In the genomic region with DNA sequence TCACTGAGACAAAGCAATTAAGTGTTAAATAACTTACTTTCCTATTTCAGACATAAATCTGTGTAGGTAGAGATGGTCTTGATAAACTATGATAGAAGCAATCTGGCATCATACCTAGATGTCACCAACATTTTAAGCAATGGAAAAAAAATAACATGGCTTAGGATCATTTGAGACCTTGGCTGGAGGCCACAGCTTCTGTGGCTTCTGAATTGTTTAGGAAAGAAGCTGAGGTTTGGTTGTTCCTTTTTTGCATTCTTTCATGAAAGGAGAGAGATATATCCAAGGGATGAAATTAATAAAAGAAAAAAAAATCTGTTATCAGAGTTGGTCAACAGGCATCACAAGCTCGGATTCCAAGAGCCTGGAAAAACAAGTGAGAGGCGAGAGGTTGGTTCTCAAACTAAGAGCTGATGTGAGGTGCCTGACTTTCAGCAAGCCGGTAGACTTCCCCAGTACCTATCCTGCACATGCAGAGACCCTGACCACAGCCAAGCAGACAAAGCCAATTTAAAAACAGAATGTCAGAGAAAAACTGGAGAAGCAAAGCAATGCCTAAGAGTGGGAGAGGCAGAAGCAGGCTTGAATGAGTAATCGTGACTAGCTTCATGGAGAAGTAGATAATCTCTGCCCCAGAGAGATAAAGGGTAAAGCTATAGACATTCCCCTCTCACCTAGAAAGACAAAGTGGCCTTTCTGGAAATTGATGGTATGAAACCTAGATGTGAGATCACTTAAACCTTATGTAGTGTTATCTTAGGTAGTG, we compare ENCODE assay signal across 25 cellular contexts. TPM values are rescaled to one million over a fixed set of nuclear protein-coding genes. Genes with fewer than 3 reads are reported as not detected.
DNase-seq lines count a peak whose midpoint lies in the region; ATAC-seq, FAIRE-seq and TF ChIP-seq lines count a peak whose summit lies in the region.
"Had no signal": no experiment of that assay in that cellular context is flagged by ENCODE, and none has a peak within 500 bp of the region (broad histone marks: within the 10 kb centered on the region; RNA-seq: fewer than 3 reads in every experiment).

No MANE protein-coding gene starts in this region.

- H3K9me1 ChIP-seq in K562 (ENCODE audit: control insufficient read depth, insufficient read depth, low read length) = no peaks in the 10 kb centered on the region

- H2AK5ac ChIP-seq in mesendoderm (ENCODE audit: low read length) = no peak overlapping the region

- no peak overlapping the region for H2BK15ac ChIP-seq in mesendoderm (replicated peaks; ENCODE audit: low read depth)

- H3K79me1 ChIP-seq in mesendoderm (ENCODE audit: low read length) = no peaks in the 10 kb centered on the region

- no peak overlapping the region for H3K27ac Mint-ChIP-seq in activated T-helper 17 cell treated with anti-CD3 and anti-CD28 coated beads, Interleukin-2, amount 50 U/mL, for 72 hours
- H3K27ac Mint-ChIP-seq: activated naive CD8-positive, alpha-beta T cell treated with anti-CD3 and anti-CD28 coated beads for 36 hours; brain; endodermal cell; natural killer cell had no signal

- no peak overlapping the region for H3K9ac ChIP-seq in K562 (ENCODE audit: insufficient read depth in 1 of 2, low read depth in 2 of 2, low read length in 2 of 2)
- no peak overlapping the region for H3K9ac ChIP-seq in mesendoderm (ENCODE audit: low read length)

- H4K20me1 ChIP-seq in PC-9 (ENCODE audit: insufficient read depth) = no peaks in the 10 kb centered on the region
- H4K20me1 ChIP-seq in K562 (replicated peaks; ENCODE audit: control insufficient read depth, insufficient read depth, low read length) = no peaks in the 10 kb centered on the region

- H3K9me3 ChIP-seq in PC-9 (ENCODE audit: insufficient read depth, low read depth) (no peaks in the 10 kb centered on the region), K562 (replicated peaks; ENCODE audit: control insufficient read depth, insufficient read depth, low read depth, low read length) (0 out of 2 replicates have a peak, but pooled peaks cover 2% of the 10 kb centered on the region)
- H3K9me3 ChIP-seq: BE2C, heart left ventricle had no signal

- peak overlapping the region; percentile 67 for H2BK120ac ChIP-seq in mesendoderm (ENCODE audit: low read depth, low read length)

- H2AFZ ChIP-seq in PC-9 (no peak overlapping the region), K562 (ENCODE audit: low read depth, low read length) (no peak overlapping the region)

- H3K27me3 Mint-ChIP-seq in activated T-helper 17 cell treated with anti-CD3 and anti-CD28 coated beads, Interleukin-2, amount 50 U/mL, for 72 hours = no peaks in the 10 kb centered on the region
- H3K27me3 Mint-ChIP-seq: brain had no signal

- H2BK5ac ChIP-seq in mesendoderm (ENCODE audit: low read length) = no peak overlapping the region

- CTCF ChIA-PET in PC-9 (lab: Charles Lee) (no interaction called here), K562 (lab: Yijun Ruan, JAX; ENCODE audit: low intra/inter-chr PET ratio) (no interaction called here)

- WGBS in K562 (ENCODE audit: insufficient coverage, low coverage, missing lambda C conversion rate) = 0% methylated on average over 4 of the region's 4 CpGs
- WGBS in mesendoderm (ENCODE audit: extremely low coverage, insufficient coverage, low lambda C conversion rate) = no CpG with 5 or more reads among the region's 4 CpGs

- H3K4me2 ChIP-seq in PC-9 (peak overlapping the region; percentile 53), K562 (ENCODE audit: insufficient read depth, low read length) (no peak overlapping the region), mesendoderm (ENCODE audit: low read length) (no peak overlapping the region)

- ATAC-seq in K562 = no peak
- ATAC-seq in GM18870 (IDR thresholded peaks at IDR 0.05; ENCODE audit: unreplicated experiment) = no peak
- ATAC-seq in activated T-helper 17 cell treated with anti-CD3 and anti-CD28 coated beads, Interleukin-2, amount 50 U/mL, for 72 hours (replicated peaks) = no peak
- no peak for ATAC-seq in left lobe of liver
- ATAC-seq: GM12878, heart left ventricle, left colon, natural killer cell, Right ventricle myocardium inferior had no signal

- H3K4me1 Mint-ChIP-seq in activated T-helper 17 cell treated with anti-CD3 and anti-CD28 coated beads, Interleukin-2, amount 50 U/mL, for 72 hours = no peaks in the 10 kb centered on the region
- H3K4me1 Mint-ChIP-seq: brain had no signal

- H3K27ac ChIP-seq in PC-9 (peak overlapping the region; percentile 50), K562 (ENCODE audit: extremely low read depth, low read depth, low read length) (no peak overlapping the region), mesendoderm (ENCODE audit: low read depth, low read length) (no peak overlapping the region)
- H3K27ac ChIP-seq: coronary artery, heart left ventricle, WERI-Rb-1 had no signal

- H3K36me3 Mint-ChIP-seq in activated T-helper 17 cell treated with anti-CD3 and anti-CD28 coated beads, Interleukin-2, amount 50 U/mL, for 72 hours (ENCODE audit: low read depth) = no peaks in the 10 kb centered on the region
- H3K36me3 Mint-ChIP-seq: brain, natural killer cell had no signal

- in situ Hi-C loops in K562 (cut with MboI) = no loop called here

- H3K4me3 ChIP-seq in PC-9 (no peak overlapping the region), K562 (no peak overlapping the region), mesendoderm (ENCODE audit: low read length) (no peak overlapping the region)
- H3K4me3 ChIP-seq: coronary artery, GM12878, heart left ventricle had no signal

- H4K8ac ChIP-seq in mesendoderm (ENCODE audit: low read depth, low read length) = no peak overlapping the region

- peak overlapping the region; percentile 68 for H3K4ac ChIP-seq in mesendoderm (ENCODE audit: low read depth, low read length)

- intact Hi-C loops in PC-9 (cut with micrococcal nuclease; ENCODE audit: unreplicated experiment) = no loop called here
- intact Hi-C loops in K562 (cut with micrococcal nuclease) = no loop called here

- H3K18ac ChIP-seq in mesendoderm (ENCODE audit: low read length) = no peak overlapping the region

- peaks cover 28% of the 10 kb centered on the region for H3K4me1 ChIP-seq in PC-9 (replicated peaks; ENCODE audit: insufficient read depth)
- no peaks in the 10 kb centered on the region; a peak in 1 of 5 replicates for H3K4me1 ChIP-seq in K562 (replicated peaks in 1 of 2; ENCODE audit: control insufficient read depth in 2 of 2, insufficient read depth in 2 of 2, low read length in 2 of 2)
- no peaks in the 10 kb centered on the region for H3K4me1 ChIP-seq in mesendoderm (ENCODE audit: control insufficient read depth, low read depth, low read length)
- H3K4me1 ChIP-seq: BE2C had no signal

- no peak for TF ChIP-seq POLR2A in K562 (conservative IDR thresholded peaks at IDR 0.05)

- H3K79me2 ChIP-seq in PC-9 (ENCODE audit: low read depth) = no peaks in the 10 kb centered on the region
- H3K79me2 ChIP-seq in K562 (ENCODE audit: control insufficient read depth, insufficient read depth, low read length) = no peaks in the 10 kb centered on the region
- H3K79me2 ChIP-seq in mesendoderm (ENCODE audit: control insufficient read depth, insufficient read depth, low read length) = no peaks in the 10 kb centered on the region

- POLR2A ChIA-PET in PC-9 (lab: Charles Lee; ENCODE audit: unreplicated experiment) (interaction anchor here (0.7 kb wide), 2 partner anchors 59 to 298 kb away, joined by 4 to 5 read pairs; no protein-coding TSS in a partner anchor), K562 (lab: Yijun Ruan, JAX) (no interaction called here)

- BruUV-seq in PC-9 (replicated peaks; lab: Mats Ljungman, UMichigan) (no TSS peak), K562 (replicated peaks; lab: Mats Ljungman, UMichigan) (no TSS peak)

- no peak overlapping the region for H3K23ac ChIP-seq in mesendoderm (ENCODE audit: low read length)

- no peaks in the 10 kb centered on the region for H3K27me3 ChIP-seq in PC-9 (ENCODE audit: insufficient read depth, low read depth)
- H3K27me3 ChIP-seq in K562 (ENCODE audit: control insufficient read depth in 2 of 2, insufficient read depth in 2 of 2, low read length in 2 of 2) = no peaks in the 10 kb centered on the region
- H3K27me3 ChIP-seq in mesendoderm (ENCODE audit: insufficient read depth, low read length, poor library complexity) = no peaks in the 10 kb centered on the region
- H3K27me3 ChIP-seq: BE2C, heart left ventricle had no signal

- H4K5ac ChIP-seq in mesendoderm (ENCODE audit: low read length) = no peak overlapping the region

- DNase-seq in Daoy (ENCODE audit: low read depth) (peak; percentile 39), PC-9 (peak; percentile 22 to 60), K562 (ENCODE audit: extremely low read depth in 1 of 4, low spot score in 3 of 4) (peak in 1 of 4 experiments; percentile 11), mesendoderm (peak; percentile 56), left lobe of liver (ENCODE audit: low spot score) (no peak), NCI-H69 (lab: John Stamatoyannopoulos, UW) (no peak)
- DNase-seq: activated CD4-positive, alpha-beta T cell treated with anti-CD3 and anti-CD28 coated beads, Interleukin-2, amount 50 U/mL, for 1 hour; activated naive CD8-positive, alpha-beta T cell treated with anti-CD3 and anti-CD28 coated beads for 36 hours; BE2C; endodermal cell; heart left ventricle; Karpas-422; left colon; natural killer cell; NCI-H1105; NCI-H524 treated with DMSO at 0.1 percent for 48 hours; stimulated activated CD8-positive, alpha-beta memory T cell treated with anti-CD3 and anti-CD28 coated beads, Interleukin-4, amount 100 ng/mL, for 48 hours; WERI-Rb-1 had no signal

- no peak for TF ChIP-seq EP300 in K562 (IDR thresholded peaks at IDR 0.05; ENCODE audit: low read length)

- no peak overlapping the region for H3K56ac ChIP-seq in mesendoderm (ENCODE audit: low read length)

- 0 out of 2 replicates have a peak, but pooled peaks cover 3% of the 10 kb centered on the region for H3K9me2 ChIP-seq in PC-9 (ENCODE audit: insufficient read depth)

- no peak for FAIRE-seq in K562 (lab: Jason Lieb, UNC)
- FAIRE-seq: GM12878, urothelium cell line had no signal

- H3K9me3 Mint-ChIP-seq in activated T-helper 17 cell treated with anti-CD3 and anti-CD28 coated beads, Interleukin-2, amount 50 U/mL, for 72 hours = peaks cover 6% of the 10 kb centered on the region
- H3K9me3 Mint-ChIP-seq: natural killer cell had no signal

- peaks cover 18% of the 10 kb centered on the region for H3F3A ChIP-seq in PC-9 (ENCODE audit: insufficient read depth, low read depth)

- H3K36me3 ChIP-seq in PC-9 (ENCODE audit: low read depth) = no peaks in the 10 kb centered on the region
- H3K36me3 ChIP-seq in K562 (ENCODE audit: control insufficient read depth, insufficient read depth, low read length) = no peaks in the 10 kb centered on the region
- H3K36me3 ChIP-seq in mesendoderm (ENCODE audit: control insufficient read depth, insufficient read depth, low read length) = no peaks in the 10 kb centered on the region
- H3K36me3 ChIP-seq: BE2C, heart left ventricle, WERI-Rb-1 had no signal

- no peak for TF ChIP-seq RAD21 in K562 (CRISPR knock-in tag; conservative IDR thresholded peaks at IDR 0.05 in 1 of 2, IDR thresholded peaks at IDR 0.05 in 1 of 2)

- TF ChIP-seq CTCF in PC-9 (conservative IDR thresholded peaks at IDR 0.05) (no peak), K562 (IDR thresholded peaks at IDR 0.05 in 2 of 3, conservative IDR thresholded peaks at IDR 0.05 in 1 of 3; ENCODE audit: insufficient read depth in 2 of 3, low read depth in 1 of 3, low read length in 3 of 3) (no peak)

- no peak overlapping the region for H3K4me3 Mint-ChIP-seq in activated T-helper 17 cell treated with anti-CD3 and anti-CD28 coated beads, Interleukin-2, amount 50 U/mL, for 72 hours
- H3K4me3 Mint-ChIP-seq: activated naive CD8-positive, alpha-beta T cell treated with anti-CD3 and anti-CD28 coated beads for 36 hours; brain; endodermal cell; natural killer cell had no signal

RNA-seq across cellular contexts. Expression of a gene that starts 43.4 kb away (rescaled TPM):
- not detected in 2 replicates for total RNA-seq in Daoy (2014; rRNA removed; shearing (Covaris generic))
- total RNA-seq in PC-9 (2021) = 2.4 and 3.1 TPM in 2 replicates
- 2.5 TPM in 1 of 2 replicates, not detected in the other for total RNA-seq in K562 (2011; cell fraction: chromatin; rRNA removed; ENCODE audit: low replicate concordance)
- 1.5 and 2.2 TPM in 2 replicates for total RNA-seq in K562 (2011; cell fraction: nucleolus; rRNA removed)
- 1.6 and 1.7 TPM in 2 replicates for total RNA-seq in K562 (2011; cell fraction: nucleoplasm; rRNA removed)
- 0.86 and 6.4 TPM in 2 replicates for total RNA-seq in K562 (2014; rRNA removed)
- total RNA-seq in K562 (2014; rRNA removed; fragmentation: Illumina TruSeq; extraction: Trizol) = 4.3 TPM in 2 replicates
- 1.2 and 1.3 TPM in 2 replicates for total RNA-seq in K562 (2015; rRNA removed; fragmentation: Illumina TruSeq; extraction: Trizol)
- total RNA-seq in K562 (2021) = 3.4 and 4.3 TPM in 2 replicates
- 4.4 and 15.0 TPM in 2 replicates for polyA plus RNA-seq in K562 (2011; rRNA removed)
- polyA plus RNA-seq in K562 (2011; cell fraction: cytosol; rRNA removed) = 2.2 and 4.3 TPM in 2 replicates
- polyA plus RNA-seq in K562 (2011; cell fraction: nucleus; rRNA removed) = 2.7 and 3.1 TPM in 2 replicates
- polyA plus RNA-seq in K562 (2012) = 2.1 and 4.2 TPM in 2 replicates
- 3.3 and 3.9 TPM in 2 replicates for polyA plus RNA-seq in K562 (2014; fragmentation: Illumina TruSeq; extraction: Trizol)
- 10 to 100 TPM; 22.9 to 26.3 TPM for polyA plus RNA-seq in K562 (2014; fragmentation: Nextera tagmentation; extraction: Ambion mirVana)
- 1.1 and 5.8 TPM in 2 replicates for polyA plus RNA-seq in K562 (2014; rRNA removed)
- polyA minus RNA-seq in K562 (2011; rRNA and poly(A)+ RNA removed) = 1.4 TPM in 1 of 2 replicates, not detected in the other
- not detected in 2 replicates for polyA minus RNA-seq in K562 (2011; cell fraction: cytosol; rRNA and poly(A)+ RNA removed)
- 0.81 TPM in 1 of 2 replicates, not detected in the other for polyA minus RNA-seq in K562 (2011; cell fraction: nucleus; rRNA and poly(A)+ RNA removed)
- 0.56 TPM for polyA plus RNA-seq in mesendoderm (2013, experiment 1 of 2)
- 0.59 TPM for polyA plus RNA-seq in mesendoderm (2013, experiment 2 of 2)
- total RNA-seq in activated T-helper 17 cell treated with anti-CD3 and anti-CD28 coated beads, Interleukin-2, amount 50 U/mL, for 72 hours = 1 to 10 TPM; 2.5 to 3.6 TPM
- not detected for total RNA-seq in left lobe of liver

Comparison
In these comparisons a context has a peak if more than half of its experiments do, and no peak if none do; other contexts are left out.
1. DNase-seq: peak in Daoy (single experiment), PC-9 (2 of 2) and mesendoderm (single experiment); none in left lobe of liver (single experiment) and NCI-H69 (single experiment).